25 cellular contexts compared by ENCODE assay signal in genomic region chr13:47067296-47067695, GRCh38.
"Had no signal": no experiment of that assay in that cellular context is flagged by ENCODE, and none has a peak within 500 bp of the region (broad histone marks: within the 10 kb centered on the region; RNA-seq: fewer than 3 reads in every experiment).

No MANE protein-coding gene starts in this region.

- H3K4me3 ChIP-seq: ascending aorta, coronary artery, dorsolateral prefrontal cortex, gastroesophageal sphincter had no signal

- DNase-seq: activated CD4-positive, alpha-beta memory T cell treated with anti-CD3 and anti-CD28 coated beads, Interleukin-2, amount 10 ng/mL, durations not matched to agents 7 days and 5 days; activated CD4-positive, alpha-beta T cell treated with anti-CD3 and anti-CD28 coated beads for 1 hour; activated CD4-positive, alpha-beta T cell treated with anti-CD3 and anti-CD28 coated beads for 4 hours; activated CD4-positive, alpha-beta T cell treated with anti-CD3 and anti-CD28 coated beads, Interleukin-2, amount 10 ng/mL, durations not matched to agents 7 days and 5 days; activated CD4-positive, alpha-beta T cell treated with anti-CD3 and anti-CD28 coated beads, Interleukin-2, amount 50 U/mL, for 4 hours; activated CD8-positive, alpha-beta memory T cell treated with anti-CD3 and anti-CD28 coated beads, Interleukin-2, amount 50 U/mL, for 48 hours; activated gamma-delta T cell; activated naive CD4-positive, alpha-beta T cell; activated naive CD4-positive, alpha-beta T cell treated with anti-CD3 and anti-CD28 coated beads, Interleukin-2, amount 10 ng/mL, durations not matched to agents 7 days and 5 days; activated naive CD8-positive, alpha-beta T cell treated with anti-CD3 and anti-CD28 coated beads, Interleukin-2, amount 10 ng/mL, durations not matched to agents 7 days and 5 days; activated T-cell treated with anti-CD3 and anti-CD28 coated beads for 4 hours; activated T-cell treated with anti-CD3 and anti-CD28 coated beads, Interleukin-2, amount 50 U/mL, for 24 hours; activated T-cell treated with anti-CD3 and anti-CD28 coated beads, Interleukin-2, amount 50 U/mL, for 72 hours; dorsolateral prefrontal cortex; effector memory CD4-positive, alpha-beta T cell; endodermal cell; foreskin melanocyte; head of caudate nucleus; T-helper 2 cell had no signal

- H3K27ac ChIP-seq: ascending aorta, coronary artery, dorsolateral prefrontal cortex, gastroesophageal sphincter had no signal

- H3K4me1 ChIP-seq: ascending aorta, gastroesophageal sphincter had no signal

- H3K27me3 ChIP-seq: ascending aorta, dorsolateral prefrontal cortex, gastroesophageal sphincter had no signal

- ATAC-seq: activated naive CD4-positive, alpha-beta T cell treated with anti-CD3 and anti-CD28 coated beads, Interleukin-2, amount 50 U/mL, for 72 hours; activated T-cell treated with anti-CD3 and anti-CD28 coated beads, Interleukin-2, amount 50 U/mL, for 72 hours; esophagus mucosa; gastroesophageal sphincter; WTC11 had no signal

- H3K36me3 ChIP-seq: ascending aorta, gastroesophageal sphincter had no signal
